Comparison of ENCODE assay signal across 8 cellular contexts in genomic region chr11:43643898-43644625, GRCh38. TPM values are rescaled to one million over a fixed set of nuclear protein-coding genes. Genes with fewer than 3 reads are reported as not detected.
A peak's percentile ranks its signal among the peaks of the same experiment; 100 is the strongest.
DNase-seq lines count a peak whose midpoint lies in the region; ATAC-seq, FAIRE-seq and TF ChIP-seq lines count a peak whose summit lies in the region.

No MANE protein-coding gene starts in this region.

- no peak for TF ChIP-seq CTCF in left ventricle myocardium inferior (IDR thresholded peaks at IDR 0.05; ENCODE audit: borderline replicate concordance)

- DNase-seq in GM12892 (ENCODE audit: insufficient read length) (peak; percentile 75), NCI-H1417 treated with DMSO at 0.1 percent for 48 hours (lab: John Stamatoyannopoulos, UW) (peak; percentile 18), T follicular helper cell (ENCODE audit: low read depth) (peak; percentile 79), amniotic stem cell (lab: John Stamatoyannopoulos, UW) (peak; percentile 89), left ventricle myocardium inferior (peak; percentile 88), posterior vena cava (ENCODE audit: low spot score) (peak; percentile 96), ureter (ENCODE audit: low spot score) (peak; percentile 85)

- peak overlapping the region; percentile 82 for H3K27ac ChIP-seq in left ventricle myocardium inferior (replicated peaks)

- TF ChIP-seq POLR2A in GM12892 (IDR thresholded peaks at IDR 0.05; ENCODE audit: low read depth, low read length): peak; percentile 77

- no peaks in the 10 kb centered on the region for H3K9me3 ChIP-seq in left ventricle myocardium inferior (replicated peaks)

- FAIRE-seq in GM12892 (lab: Jason Lieb, UNC): peak; percentile 99

- intact Hi-C loops in left ventricle myocardium inferior (cut with micrococcal nuclease): no loop called here
- intact Hi-C loops in posterior vena cava (cut with DNase I): no loop called here

- ATAC-seq in HG02798 (IDR thresholded peaks at IDR 0.05; ENCODE audit: poor library complexity, unreplicated experiment): peak; percentile 100

- peaks cover 38% of the 10 kb centered on the region for H3K4me1 ChIP-seq in left ventricle myocardium inferior

- no peaks in the 10 kb centered on the region for H3K36me3 ChIP-seq in left ventricle myocardium inferior

- peak overlapping the region; percentile 86 for H3K4me3 ChIP-seq in left ventricle myocardium inferior

- peaks cover 37% of the 10 kb centered on the region for H3K27me3 ChIP-seq in left ventricle myocardium inferior (ENCODE audit: low read depth)

RNA-seq across cellular contexts. Expression of gene HSD17B12, which starts 36.5 kb away (rescaled TPM):
- 59.8 TPM for polyA plus RNA-seq in GM12892 (2012; ENCODE audit: missing spikeins)
- 83.6 TPM for total RNA-seq in left ventricle myocardium inferior
- total RNA-seq in posterior vena cava: 10 to 100 TPM; 80.7 to 85.4 TPM
- total RNA-seq in ureter: 102 TPM

Comparison
In these comparisons a context has a peak if more than half of its experiments do, and no peak if none do; other contexts are left out.
1. Peak in every context shown above with its lines: DNase-seq, ATAC-seq, H3K4me3 ChIP-seq and H3K27ac ChIP-seq.
2. DNase-seq: peak in every context shown above with its lines; median percentile 96 in posterior vena cava; 89 in amniotic stem cell; 88 in left ventricle myocardium inferior; 85 in ureter; 79 in T follicular helper cell; 75 in GM12892; 18 in NCI-H1417 treated with DMSO at 0.1 percent for 48 hours.